19 cellular contexts compared by ENCODE assay signal in the genomic region with DNA sequence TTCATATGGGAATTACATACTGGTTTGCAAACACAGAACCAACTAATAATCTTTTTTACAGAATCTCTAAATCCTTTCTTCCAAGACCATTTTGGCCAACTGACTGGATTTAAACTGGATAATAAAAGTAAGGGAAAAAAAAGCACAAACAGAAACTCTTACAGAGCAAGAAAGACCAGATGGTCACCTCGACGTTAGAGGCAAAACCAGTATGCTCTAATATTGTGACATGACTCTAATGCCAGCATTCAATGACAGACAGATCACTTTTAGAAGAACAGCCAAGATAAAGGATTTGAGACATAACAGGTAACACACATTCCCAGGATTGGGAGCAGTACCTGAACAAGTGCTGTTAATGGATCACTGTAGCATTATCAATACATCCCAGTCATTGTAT. TPM values are rescaled to one million over a fixed set of nuclear protein-coding genes. Genes with fewer than 3 reads are reported as not detected.
A peak's percentile ranks its signal among the peaks of the same experiment; 100 is the strongest.
DNase-seq lines count a peak whose midpoint lies in the region; ATAC-seq and TF ChIP-seq lines count a peak whose summit lies in the region.
"Had no signal": no experiment of that assay in that cellular context is flagged by ENCODE, and none has a peak within 500 bp of the region (broad histone marks: within the 10 kb centered on the region; RNA-seq: fewer than 3 reads in every experiment).

No MANE protein-coding gene starts in this region.

- TSS peak; percentile 19 for BruUV-seq in IMR-90 (replicated peaks; lab: Mats Ljungman, UMichigan)

- no peak overlapping the region for H2AFZ ChIP-seq in IMR-90 (replicated peaks; ENCODE audit: low read length, poor library complexity)
- no peak overlapping the region for H2AFZ ChIP-seq in smooth muscle cell (ENCODE audit: low read depth)
- H2AFZ ChIP-seq: GM23248 had no signal

- peaks cover 19% of the 10 kb centered on the region for H3K9me3 Mint-ChIP-seq in nephron progenitor cell

- no peak overlapping the region for H4K8ac ChIP-seq in IMR-90 (ENCODE audit: low read depth in 2 of 2, low read length in 2 of 2)

- no peak overlapping the region for H3K56ac ChIP-seq in IMR-90 (ENCODE audit: extremely low read depth, insufficient read depth, low read length)

- H3K9me3 ChIP-seq in IMR-90 (ENCODE audit: control insufficient read depth, insufficient read depth, low read length) (no peaks in the 10 kb centered on the region), smooth muscle cell (replicated peaks; ENCODE audit: low read depth) (no peaks in the 10 kb centered on the region)
- H3K9me3 ChIP-seq: BE2C, HAP-1 had no signal

- peaks cover 85% of the 10 kb centered on the region for H3K36me3 Mint-ChIP-seq in nephron progenitor cell (ENCODE audit: low read depth)

- no peaks in the 10 kb centered on the region for H3K4me1 Mint-ChIP-seq in nephron progenitor cell

- no peak overlapping the region for H4K91ac ChIP-seq in IMR-90 (ENCODE audit: insufficient read depth, low read depth, low read length)

- intact Hi-C loops in IMR-90 (cut with micrococcal nuclease), result no loop called here

- no peak for TF ChIP-seq RAD21 in IMR-90 (IDR thresholded peaks at IDR 0.05; ENCODE audit: low read length)

- H3K79me1 ChIP-seq in IMR-90 (ENCODE audit: low read depth in 1 of 2, low read length in 2 of 2), result peaks cover 0 to 2% of the 10 kb centered on the region in 2 experiments; a peak in 2 of 4 replicates

- no peaks in the 10 kb centered on the region for H3K9me1 ChIP-seq in IMR-90 (ENCODE audit: insufficient read depth, low read length)

- H3K4me3 ChIP-seq in IMR-90 (ENCODE audit: insufficient read depth, low read depth, low read length) (no peak overlapping the region), smooth muscle cell (no peak overlapping the region)
- H3K4me3 ChIP-seq: GM23248, HAP-1 had no signal

- H3K27ac ChIP-seq in IMR-90 (ENCODE audit: insufficient read depth, low read length) (no peak overlapping the region), smooth muscle cell (ENCODE audit: low read depth) (no peak overlapping the region)
- H3K27ac ChIP-seq: GM23248, HL-60 had no signal

- H3K36me3 ChIP-seq in IMR-90 (ENCODE audit: control insufficient read depth, insufficient read depth, low read length) (peaks cover 21% of the 10 kb centered on the region), smooth muscle cell (ENCODE audit: low read depth) (peaks cover 17% of the 10 kb centered on the region)

- H3K79me2 ChIP-seq in smooth muscle cell (ENCODE audit: low read depth), result no peaks in the 10 kb centered on the region

- no peak overlapping the region for H2AK5ac ChIP-seq in IMR-90 (ENCODE audit: low read depth, low read length)

- H3K4me1 ChIP-seq in IMR-90 (ENCODE audit: control insufficient read depth, insufficient read depth, low read length), result no peaks in the 10 kb centered on the region
- H3K4me1 ChIP-seq in smooth muscle cell (ENCODE audit: low read depth), result no peaks in the 10 kb centered on the region

- no peak overlapping the region for H3K14ac ChIP-seq in IMR-90 (replicated peaks; ENCODE audit: low read depth, low read length)

- no peak overlapping the region for H2BK15ac ChIP-seq in IMR-90 (ENCODE audit: low read depth, low read length)

- no peak overlapping the region for H2AK9ac ChIP-seq in IMR-90 (replicated peaks; ENCODE audit: low read depth, low read length, poor library complexity)

- DNase-seq in G401 (ENCODE audit: low spot score) (peak; percentile 68), IMR-90 (no peak), cerebellar cortex (ENCODE audit: low spot score) (peak; percentile 60), nephron progenitor cell (no peak), smooth muscle cell (lab: John Stamatoyannopoulos, UW; ENCODE audit: unreplicated experiment) (no peak)
- no peak for DNase-seq in NK-92 treated with Interleukin-12 subunit alpha and Interleukin-12 subunit beta, amount 100 ng/mL, for 24 hours (lab: John Stamatoyannopoulos, UW)
- DNase-seq: ACHN; BE2C; CD4-positive, CD25-positive, alpha-beta regulatory T cell; CD8-positive, alpha-beta memory T cell; COR-L47; DMS 273 treated with DMSO at 0.1 percent for 48 hours; DMS53; DND-41; EL; GM23248 had no signal

- H3K27ac Mint-ChIP-seq in nephron progenitor cell, result peak overlapping the region; percentile 44
- H3K27ac Mint-ChIP-seq: CD4-positive, CD25-positive, alpha-beta regulatory T cell had no signal

- no CpG with 5 or more reads among the region's 2 CpGs for WGBS in IMR-90 (ENCODE audit: extremely low coverage in 2 of 2, insufficient read length in 1 of 2), 2 experiments
- WGBS in smooth muscle cell (ENCODE audit: low lambda C conversion rate), result 74% methylated on average over 2 of the region's 2 CpGs

- H3K18ac ChIP-seq in IMR-90 (ENCODE audit: low read depth, low read length), result no peak overlapping the region

- no peak overlapping the region for H3K4me3 Mint-ChIP-seq in nephron progenitor cell
- H3K4me3 Mint-ChIP-seq: CD4-positive, CD25-positive, alpha-beta regulatory T cell; CD8-positive, alpha-beta memory T cell had no signal

- H3K9ac ChIP-seq in IMR-90 (ENCODE audit: low read depth, low read length) (no peak overlapping the region), smooth muscle cell (ENCODE audit: low read depth) (no peak overlapping the region)
- H3K9ac ChIP-seq: GM23248 had no signal

- no peak overlapping the region for H2BK5ac ChIP-seq in IMR-90 (ENCODE audit: low read depth, low read length, poor library complexity, severe bottlenecking)

- CTCF ChIA-PET in IMR-90 (lab: Yijun Ruan, JAX), result no interaction called here

- POLR2A ChIA-PET in IMR-90 (lab: Charles Lee; ENCODE audit: unreplicated experiment), result no interaction called here

- ATAC-seq in IMR-90 (ENCODE audit: low read depth), result no peak
- no peak for ATAC-seq in esophagus mucosa

- no peak overlapping the region for H3K4me2 ChIP-seq in IMR-90 (ENCODE audit: low read depth, low read length)
- H3K4me2 ChIP-seq in smooth muscle cell, result no peak overlapping the region

- H2BK20ac ChIP-seq in IMR-90 (ENCODE audit: low read depth, low read length), result no peak overlapping the region

- no peak for TF ChIP-seq POLR2A in IMR-90 (IDR thresholded peaks at IDR 0.05; ENCODE audit: low read depth, low read length)

- H4K5ac ChIP-seq in IMR-90 (ENCODE audit: low read depth, low read length), result no peak overlapping the region

- no peak overlapping the region for H3K4ac ChIP-seq in IMR-90 (ENCODE audit: low read depth, low read length)

- dilution Hi-C loops in IMR-90 (cut with HindIII; ENCODE audit: low sequenced_read_pairs, unreplicated experiment), result no loop called here

- no peak overlapping the region for H3K23ac ChIP-seq in IMR-90 (ENCODE audit: low read depth, low read length)

- H3K27me3 ChIP-seq in IMR-90 (ENCODE audit: control insufficient read depth, insufficient read depth, low read length) (no peaks in the 10 kb centered on the region), smooth muscle cell (ENCODE audit: low read depth) (no peaks in the 10 kb centered on the region)
- H3K27me3 ChIP-seq: BE2C had no signal

- in situ Hi-C loops in G401 (cut with HindIII; ENCODE audit: low sequenced_read_pairs), result no loop called here
- in situ Hi-C loops in IMR-90 (cut with MboI; ENCODE audit: low sequenced_read_pairs), result no loop called here

- H3K27me3 Mint-ChIP-seq in nephron progenitor cell (ENCODE audit: low read depth, poor library complexity), result no peaks in the 10 kb centered on the region
- H3K27me3 Mint-ChIP-seq: CD4-positive, CD25-positive, alpha-beta regulatory T cell; CD8-positive, alpha-beta memory T cell had no signal

- peaks cover 5% of the 10 kb centered on the region for H3F3A ChIP-seq in smooth muscle cell (ENCODE audit: low read depth)

- TF ChIP-seq CTCF in IMR-90 (conservative IDR thresholded peaks at IDR 0.05; ENCODE audit: low read depth, low read length) (no peak), nephron progenitor cell (IDR thresholded peaks at IDR 0.05) (no peak), smooth muscle cell (IDR thresholded peaks at IDR 0.05; ENCODE audit: borderline replicate concordance, insufficient read depth, poor library complexity, severe bottlenecking) (no peak)

- H2BK120ac ChIP-seq in IMR-90 (ENCODE audit: low read depth, low read length), result no peak overlapping the region

- no peaks in the 10 kb centered on the region for H4K20me1 ChIP-seq in IMR-90 (ENCODE audit: insufficient read depth, low read length)
- no peaks in the 10 kb centered on the region for H4K20me1 ChIP-seq in smooth muscle cell (ENCODE audit: low read depth)

TF ChIP-seq in IMR-90, 13 proteins besides CTCF, POLR2A, EP300 and RAD21 (continues in another document):
- TF ChIP-seq RFX5 (IDR thresholded peaks at IDR 0.05; ENCODE audit: low read depth, low read length) (no peak), MXI1 (IDR thresholded peaks at IDR 0.05; ENCODE audit: borderline replicate concordance, low read depth, low read length) (no peak), FOS (IDR thresholded peaks at IDR 0.05; ENCODE audit: low read depth, low read length) (no peak), MAFK (IDR thresholded peaks at IDR 0.05; ENCODE audit: low read depth, low read length) (no peak), RCOR1 (IDR thresholded peaks at IDR 0.05; ENCODE audit: insufficient replicate concordance, low read length) (no peak), CHD1 (IDR thresholded peaks at IDR 0.05; ENCODE audit: low read depth, low read length) (no peak), CEBPB (IDR thresholded peaks at IDR 0.05; ENCODE audit: low read depth, low read length) (no peak), BHLHE40 (IDR thresholded peaks at IDR 0.05; ENCODE audit: low read depth, low read length) (no peak), SMC3 (IDR thresholded peaks at IDR 0.05; ENCODE audit: low read depth, low read length) (no peak), NFE2L2 (IDR thresholded peaks at IDR 0.05; ENCODE audit: low read depth, low read length) (no peak), MAZ (IDR thresholded peaks at IDR 0.05; ENCODE audit: borderline replicate concordance, low read depth, low read length) (no peak)
- TF ChIP-seq, protein P1, sequence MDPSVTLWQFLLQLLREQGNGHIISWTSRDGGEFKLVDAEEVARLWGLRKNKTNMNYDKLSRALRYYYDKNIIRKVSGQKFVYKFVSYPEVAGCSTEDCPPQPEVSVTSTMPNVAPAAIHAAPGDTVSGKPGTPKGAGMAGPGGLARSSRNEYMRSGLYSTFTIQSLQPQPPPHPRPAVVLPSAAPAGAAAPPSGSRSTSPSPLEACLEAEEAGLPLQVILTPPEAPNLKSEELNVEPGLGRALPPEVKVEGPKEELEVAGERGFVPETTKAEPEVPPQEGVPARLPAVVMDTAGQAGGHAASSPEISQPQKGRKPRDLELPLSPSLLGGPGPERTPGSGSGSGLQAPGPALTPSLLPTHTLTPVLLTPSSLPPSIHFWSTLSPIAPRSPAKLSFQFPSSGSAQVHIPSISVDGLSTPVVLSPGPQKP (IDR thresholded peaks at IDR 0.05; ENCODE audit: borderline replicate concordance, low read depth, low read length), result no peak

RNA-seq across cellular contexts. Expression of a gene that starts 50.9 kb away (rescaled TPM):
- 46.2 and 68.8 TPM in 2 replicates for total RNA-seq in G401 (2014; rRNA removed; shearing (Covaris generic))
- total RNA-seq in IMR-90 (2012; rRNA removed) (27.1 and 34.7 TPM in 2 replicates), smooth muscle cell (42.6 and 57.9 TPM in 2 replicates), esophagus mucosa (41.1 TPM)
- polyA plus RNA-seq in IMR-90 (2012; rRNA removed) (19.5 and 30.2 TPM in 2 replicates), smooth muscle cell (18.2 and 29.0 TPM in 2 replicates)
- polyA plus RNA-seq in IMR-90 (2012; cell fraction: cytosol; rRNA removed), result 3.5 and 16.3 TPM in 2 replicates
- polyA plus RNA-seq in IMR-90 (2012; cell fraction: nucleus; rRNA removed; ENCODE audit: low replicate concordance), result 5.7 and 53.2 TPM in 2 replicates

Comparison
In these comparisons a context has a peak if more than half of its experiments do, and no peak if none do; other contexts are left out.
1. DNase-seq: peak in G401 (single experiment) and cerebellar cortex (single experiment); none in IMR-90 (single experiment), nephron progenitor cell (single experiment), smooth muscle cell (single experiment) and NK-92 treated with Interleukin-12 subunit alpha and Interleukin-12 subunit beta, amount 100 ng/mL, for 24 hours (single experiment).